In the genomic region with DNA sequence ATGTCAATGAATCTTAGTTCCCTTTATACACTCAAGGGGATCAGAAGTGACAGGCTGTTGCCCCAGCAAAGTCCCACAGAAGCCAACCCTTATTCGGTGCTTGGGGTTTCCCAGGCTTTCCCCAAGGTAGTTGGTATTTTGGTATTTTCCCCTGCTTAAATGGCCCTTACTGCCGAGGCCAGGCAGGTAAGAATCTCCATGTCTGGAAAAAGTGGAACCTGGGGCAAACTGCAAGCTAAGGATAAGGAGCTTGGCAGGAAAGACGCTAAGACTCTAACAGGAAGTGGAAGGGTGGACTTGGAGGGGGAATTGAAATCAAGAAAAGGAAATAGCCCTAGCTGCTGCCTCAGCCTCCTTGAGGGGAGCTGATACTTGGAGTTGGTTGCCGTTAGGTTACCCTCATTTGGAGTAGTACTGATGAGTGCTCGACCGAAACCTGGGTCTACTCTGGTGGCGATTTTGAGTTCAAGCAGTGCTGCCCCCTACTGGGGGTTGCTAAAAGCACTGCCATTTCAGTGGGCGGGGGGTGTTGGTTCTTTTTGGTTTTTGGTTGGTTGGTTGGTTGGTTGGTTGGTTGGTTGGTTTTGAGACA, we compare ENCODE assay signal across 7 cellular contexts. TPM values are rescaled to one million over a fixed set of nuclear protein-coding genes. Genes with fewer than 3 reads are reported as not detected.
DNase-seq lines count a peak whose midpoint lies in the region; ATAC-seq and TF ChIP-seq lines count a peak whose summit lies in the region.

No MANE protein-coding gene starts in this region.

- ATAC-seq in GM18511 (IDR thresholded peaks at IDR 0.05; ENCODE audit: unreplicated experiment): peak; percentile 87
- peak; percentile 71 for ATAC-seq in HG02642 (IDR thresholded peaks at IDR 0.05; ENCODE audit: poor library complexity, unreplicated experiment)

- no peaks in the 10 kb centered on the region for H3K27me3 ChIP-seq in NT2/D1 (ENCODE audit: insufficient read depth, insufficient read length)
- H3K27me3 ChIP-seq in uterus: no peaks in the 10 kb centered on the region

- H3K36me3 ChIP-seq in NT2/D1 (ENCODE audit: insufficient read depth, insufficient read length, low read length) (peaks cover 41% of the 10 kb centered on the region), uterus (no peaks in the 10 kb centered on the region)

- peaks cover 20% of the 10 kb centered on the region for H3K4me1 ChIP-seq in NT2/D1 (ENCODE audit: insufficient read depth, insufficient read length)
- H3K4me1 ChIP-seq in uterus: peaks cover 4 to 7% of the 10 kb centered on the region in 2 donors

- H3K4me3 ChIP-seq in NT2/D1 (ENCODE audit: insufficient read length, low read depth) (no peak overlapping the region), uterus (no peak overlapping the region)

- H3K9me3 ChIP-seq in NT2/D1 (ENCODE audit: insufficient read depth, low read length) (no peaks in the 10 kb centered on the region), uterus (no peaks in the 10 kb centered on the region)

- peak; percentile 46 for DNase-seq in NT2/D1 (ENCODE audit: low read depth, low spot score)
- peak; percentile 76 for DNase-seq in activated T-cell treated with anti-CD3 and anti-CD28 coated beads, Interleukin-2, amount 50 U/mL, for 1 hour
- DNase-seq in foreskin melanocyte: peak; percentile 41
- peak; percentile 34 to 45 for DNase-seq in stimulated activated CD4-positive, alpha-beta T cell treated with anti-CD3 and anti-CD28 coated beads, Interleukin-15, amount 100 ng/mL, for 1 hour (ENCODE audit: low read depth in 1 of 2, low spot score in 1 of 2)
- DNase-seq in uterus: no peak

- H3K9ac ChIP-seq in NT2/D1 (ENCODE audit: insufficient read length, low read depth): no peak overlapping the region

- no peak for TF ChIP-seq POLR2A in uterus (IDR thresholded peaks at IDR 0.05)

- H3K27ac ChIP-seq in uterus: peak overlapping the region in 1 of 2 donors; percentile 41

- peak in 1 of 4 experiments; percentile 11 for TF ChIP-seq CTCF in uterus (IDR thresholded peaks at IDR 0.05)

- intact Hi-C loops in uterus (cut with DNase I; ENCODE audit: low total_unique reads): no loop called here

RNA-seq across cellular contexts. Expression of gene GPBAR1, which starts 3.3 kb away (rescaled TPM):
- total RNA-seq in uterus: 1 to 10 TPM in 1 of 4 donors, under 1 TPM in 2, not detected in 1; 0.29 to 1.0 (median 0.91) TPM

RNA-seq across cellular contexts. Expression of gene AAMP, which starts 12.5 kb away (rescaled TPM):
- total RNA-seq in uterus: 100 to 1,000 TPM in 3 of 4 donors, 10 to 100 TPM in 1; 79.6 to 160 (median 134) TPM

RNA-seq across cellular contexts. Expression of gene PNKD, which starts 12.8 kb away (rescaled TPM):
- 10 to 100 TPM; 11.8 to 47.8 (median 31.7) TPM for total RNA-seq in uterus

RNA-seq across cellular contexts. Expression of gene TMBIM1, which starts 34.8 kb away (rescaled TPM):
- 100 to 1,000 TPM; 112 to 166 (median 120) TPM for total RNA-seq in uterus

RNA-seq across cellular contexts. Expression of gene ARPC2, which starts 40.5 kb away (rescaled TPM):
- total RNA-seq in uterus: 100 to 1,000 TPM in 3 of 4 donors, 10 to 100 TPM in 1; 87.9 to 162 (median 159) TPM

Comparison
In these comparisons a context has a peak if more than half of its experiments do, and no peak if none do; other contexts are left out.
1. DNase-seq: peak in NT2/D1 (single experiment), activated T-cell treated with anti-CD3 and anti-CD28 coated beads, Interleukin-2, amount 50 U/mL, for 1 hour (single experiment), foreskin melanocyte (single experiment) and stimulated activated CD4-positive, alpha-beta T cell treated with anti-CD3 and anti-CD28 coated beads, Interleukin-15, amount 100 ng/mL, for 1 hour (2 of 2); none in uterus (0 of 2).